ENCODE assay signal across 1 cellular context in genomic region chr17:8186787-8187516, GRCh38.
TF ChIP-seq lines count a peak whose summit lies in the region.

No MANE protein-coding gene starts in this region.

TF ChIP-seq in K562, 482 proteins besides CTCF, POLR2A, EP300 and RAD21 (continued from another document and continues in another):
- TF ChIP-seq PATZ1 (CRISPR knock-in tag; IDR thresholded peaks at IDR 0.05; ENCODE audit: borderline replicate concordance), result no peak
- no peak for TF ChIP-seq ZBED1 (IDR thresholded peaks at IDR 0.05)
- TF ChIP-seq SREBF1 (IDR thresholded peaks at IDR 0.05; ENCODE audit: borderline replicate concordance, low read depth, low read length), result no peak
- no peak for TF ChIP-seq ZEB2 (IDR thresholded peaks at IDR 0.05)
- no peak for TF ChIP-seq HDAC8 (tag; IDR thresholded peaks at IDR 0.05)
- no peak for TF ChIP-seq ZNF140 (CRISPR knock-in tag; IDR thresholded peaks at IDR 0.05)
- TF ChIP-seq JUN (IDR thresholded peaks at IDR 0.05; ENCODE audit: borderline replicate concordance, low read depth, low read length), result 0 out of 2 replicates have a peak, but pooled peaks have one; percentile 34
- peak; percentile 92 for TF ChIP-seq JUN (CRISPR knock-in tag; IDR thresholded peaks at IDR 0.05; ENCODE audit: borderline replicate concordance)
- TF ChIP-seq, protein P1, sequence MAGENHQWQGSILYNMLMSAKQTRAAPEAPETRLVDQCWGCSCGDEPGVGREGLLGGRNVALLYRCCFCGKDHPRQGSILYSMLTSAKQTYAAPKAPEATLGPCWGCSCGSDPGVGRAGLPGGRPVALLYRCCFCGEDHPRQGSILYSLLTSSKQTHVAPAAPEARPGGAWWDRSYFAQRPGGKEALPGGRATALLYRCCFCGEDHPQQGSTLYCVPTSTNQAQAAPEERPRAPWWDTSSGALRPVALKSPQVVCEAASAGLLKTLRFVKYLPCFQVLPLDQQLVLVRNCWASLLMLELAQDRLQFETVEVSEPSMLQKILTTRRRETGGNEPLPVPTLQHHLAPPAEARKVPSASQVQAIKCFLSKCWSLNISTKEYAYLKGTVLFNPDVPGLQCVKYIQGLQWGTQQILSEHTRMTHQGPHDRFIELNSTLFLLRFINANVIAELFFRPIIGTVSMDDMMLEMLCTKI (IDR thresholded peaks at IDR 0.05; ENCODE audit: partially characterized antibody), result no peak
- TF ChIP-seq ZNF23 (CRISPR knock-in tag; IDR thresholded peaks at IDR 0.05), result no peak
- TF ChIP-seq PBX2 (CRISPR knock-in tag; IDR thresholded peaks at IDR 0.05; ENCODE audit: low read depth), result no peak
- TF ChIP-seq PBX2 (tag; conservative IDR thresholded peaks at IDR 0.05; ENCODE audit: low read depth), result no peak
- TF ChIP-seq, protein P2, sequence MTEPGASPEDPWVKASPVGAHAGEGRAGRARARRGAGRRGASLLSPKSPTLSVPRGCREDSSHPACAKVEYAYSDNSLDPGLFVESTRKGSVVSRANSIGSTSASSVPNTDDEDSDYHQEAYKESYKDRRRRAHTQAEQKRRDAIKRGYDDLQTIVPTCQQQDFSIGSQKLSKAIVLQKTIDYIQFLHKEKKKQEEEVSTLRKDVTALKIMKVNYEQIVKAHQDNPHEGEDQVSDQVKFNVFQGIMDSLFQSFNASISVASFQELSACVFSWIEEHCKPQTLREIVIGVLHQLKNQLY (CRISPR knock-in tag; conservative IDR thresholded peaks at IDR 0.05), result no peak
- TF ChIP-seq, protein P3, sequence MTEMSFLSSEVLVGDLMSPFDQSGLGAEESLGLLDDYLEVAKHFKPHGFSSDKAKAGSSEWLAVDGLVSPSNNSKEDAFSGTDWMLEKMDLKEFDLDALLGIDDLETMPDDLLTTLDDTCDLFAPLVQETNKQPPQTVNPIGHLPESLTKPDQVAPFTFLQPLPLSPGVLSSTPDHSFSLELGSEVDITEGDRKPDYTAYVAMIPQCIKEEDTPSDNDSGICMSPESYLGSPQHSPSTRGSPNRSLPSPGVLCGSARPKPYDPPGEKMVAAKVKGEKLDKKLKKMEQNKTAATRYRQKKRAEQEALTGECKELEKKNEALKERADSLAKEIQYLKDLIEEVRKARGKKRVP (CRISPR knock-in tag; IDR thresholded peaks at IDR 0.05), result no peak
- no peak for TF ChIP-seq TFE3 (CRISPR knock-in tag; IDR thresholded peaks at IDR 0.05)
- no peak for TF ChIP-seq HOMEZ (CRISPR knock-in tag; IDR thresholded peaks at IDR 0.05)
- no peak; the same call in 1 of the 2 replicates for TF ChIP-seq EP400 (IDR thresholded peaks at IDR 0.05)
- TF ChIP-seq FOSL1 (tag; conservative IDR thresholded peaks at IDR 0.05), result no peak; the same call in 1 of the 2 replicates
- no peak for TF ChIP-seq ZNF644 (tag; IDR thresholded peaks at IDR 0.05; ENCODE audit: low read depth)
- TF ChIP-seq ZBTB7A (IDR thresholded peaks at IDR 0.05; ENCODE audit: borderline replicate concordance, control insufficient read depth, low read depth, low read length), result no peak
- no peak for TF ChIP-seq ELF4 (CRISPR knock-in tag; IDR thresholded peaks at IDR 0.05)
- TF ChIP-seq ZFX (CRISPR knock-in tag; IDR thresholded peaks at IDR 0.05), result no peak
- TF ChIP-seq MNT (conservative IDR thresholded peaks at IDR 0.05), result peak; percentile 13 to 19; a peak in 1 of 4 replicates
- peak; percentile 55; the same call in 1 of the 2 replicates for TF ChIP-seq ZNF134 (CRISPR knock-in tag; conservative IDR thresholded peaks at IDR 0.05)
- TF ChIP-seq ZNF583 (CRISPR knock-in tag; IDR thresholded peaks at IDR 0.05), result no peak
- TF ChIP-seq POLR2B (IDR thresholded peaks at IDR 0.05; ENCODE audit: low read depth, partially characterized antibody), result no peak
- TF ChIP-seq ZFP36 (IDR thresholded peaks at IDR 0.05; ENCODE audit: low read depth, low read length, partially characterized antibody), result peak; percentile 30
- no peak for TF ChIP-seq ZNF445 (CRISPR knock-in tag; IDR thresholded peaks at IDR 0.05; ENCODE audit: low read depth)
- no peak for TF ChIP-seq NEUROD1 (IDR thresholded peaks at IDR 0.05; ENCODE audit: borderline replicate concordance, low read depth, low read length, partially characterized antibody)
- peak; percentile 73; the same call in 1 of the 2 replicates for TF ChIP-seq SMARCA5 (IDR thresholded peaks at IDR 0.05)
- TF ChIP-seq CHD2 (IDR thresholded peaks at IDR 0.05; ENCODE audit: low read depth, low read length), result 0 out of 2 replicates have a peak, but pooled peaks have one; percentile 36
- TF ChIP-seq RFX5 (IDR thresholded peaks at IDR 0.05; ENCODE audit: low read depth, low read length), result peak; percentile 62; the same call in 1 of the 2 replicates
- TF ChIP-seq EWSR1 (IDR thresholded peaks at IDR 0.05; ENCODE audit: borderline replicate concordance, low read depth, partially characterized antibody), result no peak
- TF ChIP-seq MEF2A (IDR thresholded peaks at IDR 0.05; ENCODE audit: control insufficient read depth, low read depth, low read length), result no peak
- TF ChIP-seq, protein P4, sequence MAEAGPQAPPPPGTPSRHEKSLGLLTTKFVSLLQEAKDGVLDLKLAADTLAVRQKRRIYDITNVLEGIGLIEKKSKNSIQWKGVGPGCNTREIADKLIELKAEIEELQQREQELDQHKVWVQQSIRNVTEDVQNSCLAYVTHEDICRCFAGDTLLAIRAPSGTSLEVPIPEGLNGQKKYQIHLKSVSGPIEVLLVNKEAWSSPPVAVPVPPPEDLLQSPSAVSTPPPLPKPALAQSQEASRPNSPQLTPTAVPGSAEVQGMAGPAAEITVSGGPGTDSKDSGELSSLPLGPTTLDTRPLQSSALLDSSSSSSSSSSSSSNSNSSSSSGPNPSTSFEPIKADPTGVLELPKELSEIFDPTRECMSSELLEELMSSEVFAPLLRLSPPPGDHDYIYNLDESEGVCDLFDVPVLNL (CRISPR knock-in tag; IDR thresholded peaks at IDR 0.05; ENCODE audit: low read depth), result no peak
- no peak for TF ChIP-seq HMG20B (CRISPR knock-in tag; IDR thresholded peaks at IDR 0.05)
- no peak for TF ChIP-seq NFXL1 (CRISPR knock-in tag; IDR thresholded peaks at IDR 0.05)
- TF ChIP-seq, protein P5, sequence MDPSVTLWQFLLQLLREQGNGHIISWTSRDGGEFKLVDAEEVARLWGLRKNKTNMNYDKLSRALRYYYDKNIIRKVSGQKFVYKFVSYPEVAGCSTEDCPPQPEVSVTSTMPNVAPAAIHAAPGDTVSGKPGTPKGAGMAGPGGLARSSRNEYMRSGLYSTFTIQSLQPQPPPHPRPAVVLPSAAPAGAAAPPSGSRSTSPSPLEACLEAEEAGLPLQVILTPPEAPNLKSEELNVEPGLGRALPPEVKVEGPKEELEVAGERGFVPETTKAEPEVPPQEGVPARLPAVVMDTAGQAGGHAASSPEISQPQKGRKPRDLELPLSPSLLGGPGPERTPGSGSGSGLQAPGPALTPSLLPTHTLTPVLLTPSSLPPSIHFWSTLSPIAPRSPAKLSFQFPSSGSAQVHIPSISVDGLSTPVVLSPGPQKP (CRISPR knock-in tag; IDR thresholded peaks at IDR 0.05), result no peak
- no peak for TF ChIP-seq HMGN3 (IDR thresholded peaks at IDR 0.05; ENCODE audit: borderline replicate concordance, extremely low read depth, insufficient read length, low read depth, low read length)
- no peak for TF ChIP-seq CUX1 (CRISPR knock-in tag; IDR thresholded peaks at IDR 0.05)
